Comparison of ENCODE assay signal across 16 cellular contexts in the genomic region with DNA sequence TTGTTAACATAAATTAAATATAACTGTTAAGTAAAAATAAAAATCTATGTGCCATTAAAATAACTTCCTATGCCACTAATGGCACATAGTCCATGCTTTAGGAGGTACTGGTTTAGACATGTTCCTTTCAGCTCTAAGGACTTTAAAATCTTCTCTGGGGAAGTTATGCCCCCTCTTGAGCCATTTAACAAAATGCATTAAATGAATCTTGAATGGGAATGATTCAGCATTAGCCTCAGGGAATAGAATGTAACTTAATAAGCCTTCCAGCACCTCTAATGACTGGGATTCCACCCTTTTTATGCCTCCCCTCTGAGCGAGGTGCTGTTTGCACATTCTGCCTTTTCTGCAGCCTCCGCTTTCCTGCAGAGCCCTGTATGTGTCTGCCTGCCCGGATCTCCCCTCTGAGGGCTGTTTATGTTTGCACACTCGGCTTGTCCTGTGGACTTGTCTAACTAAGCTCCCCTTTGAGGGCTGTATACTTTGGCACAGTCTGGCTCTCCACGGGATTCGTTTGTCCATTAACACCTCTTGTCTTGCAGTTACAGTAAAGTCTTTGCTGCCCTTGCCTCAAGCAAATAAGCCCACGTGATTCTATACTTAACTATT.
DNase-seq lines count a peak whose midpoint lies in the region; ATAC-seq and TF ChIP-seq lines count a peak whose summit lies in the region.
"Had no signal": no experiment of that assay in that cellular context is flagged by ENCODE, and none has a peak within 500 bp of the region (broad histone marks: within the 10 kb centered on the region; RNA-seq: fewer than 3 reads in every experiment).

No MANE protein-coding gene starts in this region.

- no peak for TF ChIP-seq EP300 in tibial nerve (IDR thresholded peaks at IDR 0.05)

- no peaks in the 10 kb centered on the region for H3K36me3 Mint-ChIP-seq in nephron (ENCODE audit: low read depth)
- H3K36me3 Mint-ChIP-seq: activated naive CD8-positive, alpha-beta T cell treated with anti-CD3 and anti-CD28 coated beads, Interleukin-2, amount 10 ng/mL, durations not matched to agents 7 days and 5 days had no signal

- TF ChIP-seq CTCF in nephron (IDR thresholded peaks at IDR 0.05; ENCODE audit: unreplicated experiment in 3 of 3) (no peak), tibial nerve (IDR thresholded peaks at IDR 0.05) (no peak)

- H3K27ac ChIP-seq in tibial nerve = no peak overlapping the region

- DNase-seq in HEK293T (ENCODE audit: extremely low spot score) = peak; percentile 30
- peak; percentile 80 to 96 for DNase-seq in NCI-H2081 (lab: John Stamatoyannopoulos, UW)
- DNase-seq in astrocyte of the hippocampus (ENCODE audit: low read depth, low spot score) = peak; percentile 12
- no peak for DNase-seq in activated CD4-positive, alpha-beta T cell treated with anti-CD3 and anti-CD28 coated beads for 1 hour
- no peak for DNase-seq in tibial nerve (ENCODE audit: low spot score in 2 of 2)
- DNase-seq: activated CD4-positive, alpha-beta T cell treated with anti-CD3 and anti-CD28 coated beads, Interleukin-2, amount 10 ng/mL, durations not matched to agents 24 days and 14 days; activated naive CD8-positive, alpha-beta T cell treated with anti-CD3 and anti-CD28 coated beads, Interleukin-2, amount 10 ng/mL, durations not matched to agents 7 days and 5 days; activated T-cell treated with anti-CD3 and anti-CD28 coated beads, Interleukin-2, amount 50 U/mL, for 4 hours; NCI-H524; posterior cingulate gyrus; substantia nigra had no signal

- H3K4me3 ChIP-seq in tibial nerve = no peak overlapping the region
- H3K4me3 ChIP-seq: GM12878 had no signal

- CTCF ChIA-PET in HEK293T (lab: Yijun Ruan, JAX) = interaction anchor here (1.0 kb wide), 1 partner anchor 88 kb away, joined by 4 read pairs; no protein-coding TSS in a partner anchor

- POLR2A ChIA-PET in HEK293T (lab: Yijun Ruan, JAX) = no interaction called here

- H3K27me3 Mint-ChIP-seq in nephron (ENCODE audit: low read depth) = no peaks in the 10 kb centered on the region
- H3K27me3 Mint-ChIP-seq: activated CD4-positive, alpha-beta T cell treated with anti-CD3 and anti-CD28 coated beads, Interleukin-2, amount 10 ng/mL, durations not matched to agents 24 days and 14 days; activated naive CD8-positive, alpha-beta T cell treated with anti-CD3 and anti-CD28 coated beads, Interleukin-2, amount 10 ng/mL, durations not matched to agents 7 days and 5 days had no signal

- no peak for ATAC-seq in HG03108 (IDR thresholded peaks at IDR 0.05; ENCODE audit: unreplicated experiment)
- no peak for ATAC-seq in HG02840 (IDR thresholded peaks at IDR 0.05; ENCODE audit: low FRiP score, unreplicated experiment)
- ATAC-seq: activated T-cell treated with anti-CD3 and anti-CD28 coated beads, Interleukin-2, amount 50 U/mL, for 4 hours; GM12878 had no signal

- H3K36me3 ChIP-seq in tibial nerve = no peaks in the 10 kb centered on the region

- WGBS in tibial nerve, 2 donors = 21 to 23% methylated on average over 7 of the region's 7 CpGs

- TF ChIP-seq POLR2A in tibial nerve (IDR thresholded peaks at IDR 0.05) = no peak

- H3K4me1 ChIP-seq in tibial nerve = no peaks in the 10 kb centered on the region

- H3K9me3 Mint-ChIP-seq in nephron = no peaks in the 10 kb centered on the region
- H3K9me3 Mint-ChIP-seq: activated CD4-positive, alpha-beta T cell treated with anti-CD3 and anti-CD28 coated beads, Interleukin-2, amount 10 ng/mL, durations not matched to agents 24 days and 14 days; activated naive CD8-positive, alpha-beta T cell treated with anti-CD3 and anti-CD28 coated beads, Interleukin-2, amount 10 ng/mL, durations not matched to agents 7 days and 5 days; activated T-cell treated with anti-CD3 and anti-CD28 coated beads, Interleukin-2, amount 50 U/mL, for 4 hours had no signal

- H3K27me3 ChIP-seq in tibial nerve = no peaks in the 10 kb centered on the region

- H3K27ac Mint-ChIP-seq in nephron = peak overlapping the region in 2 of 3 experiments; percentile 17 to 28
- H3K27ac Mint-ChIP-seq: activated CD4-positive, alpha-beta T cell treated with anti-CD3 and anti-CD28 coated beads, Interleukin-2, amount 10 ng/mL, durations not matched to agents 24 days and 14 days; activated naive CD8-positive, alpha-beta T cell treated with anti-CD3 and anti-CD28 coated beads, Interleukin-2, amount 10 ng/mL, durations not matched to agents 7 days and 5 days; B cell had no signal

- no peaks in the 10 kb centered on the region for H3K4me1 Mint-ChIP-seq in nephron
- H3K4me1 Mint-ChIP-seq: activated CD4-positive, alpha-beta T cell treated with anti-CD3 and anti-CD28 coated beads, Interleukin-2, amount 10 ng/mL, durations not matched to agents 24 days and 14 days; activated naive CD8-positive, alpha-beta T cell treated with anti-CD3 and anti-CD28 coated beads, Interleukin-2, amount 10 ng/mL, durations not matched to agents 7 days and 5 days; B cell had no signal

- no peaks in the 10 kb centered on the region for H3K9me3 ChIP-seq in tibial nerve

- H3K4me3 Mint-ChIP-seq in nephron = no peak overlapping the region
- H3K4me3 Mint-ChIP-seq: activated CD4-positive, alpha-beta T cell treated with anti-CD3 and anti-CD28 coated beads, Interleukin-2, amount 10 ng/mL, durations not matched to agents 24 days and 14 days; activated naive CD8-positive, alpha-beta T cell treated with anti-CD3 and anti-CD28 coated beads, Interleukin-2, amount 10 ng/mL, durations not matched to agents 7 days and 5 days; activated T-cell treated with anti-CD3 and anti-CD28 coated beads, Interleukin-2, amount 50 U/mL, for 4 hours; B cell had no signal

TF ChIP-seq in HEK293T, 16 proteins besides CTCF, POLR2A, EP300 and RAD21:
- no peak for TF ChIP-seq ARNT (IDR thresholded peaks at IDR 0.05)
- TF ChIP-seq FOXA1 (IDR thresholded peaks at IDR 0.05) = no peak
- no peak for TF ChIP-seq ZNF384 (IDR thresholded peaks at IDR 0.05)
- TF ChIP-seq LEF1 (IDR thresholded peaks at IDR 0.05; ENCODE audit: borderline replicate concordance) = no peak
- no peak for TF ChIP-seq FOXK2 (IDR thresholded peaks at IDR 0.05)
- no peak for TF ChIP-seq BHLHE40 (IDR thresholded peaks at IDR 0.05; ENCODE audit: borderline replicate concordance)
- TF ChIP-seq TARDBP (IDR thresholded peaks at IDR 0.05) = no peak
- TF ChIP-seq L3MBTL2 (conservative IDR thresholded peaks at IDR 0.05) = 0 out of 2 replicates have a peak, but pooled peaks have one; percentile 12

Comparison
In these comparisons a context has a peak if more than half of its experiments do, and no peak if none do; other contexts are left out.
1. DNase-seq: peak in HEK293T (single experiment), NCI-H2081 (2 of 2) and astrocyte of the hippocampus (single experiment); none in activated CD4-positive, alpha-beta T cell treated with anti-CD3 and anti-CD28 coated beads for 1 hour (single experiment) and tibial nerve (0 of 2).